ENCODE assay signal across 17 cellular contexts in genomic region chr6:31631209-31631608, GRCh38. TPM values are rescaled to one million over a fixed set of nuclear protein-coding genes. Genes with fewer than 3 reads are reported as not detected.
DNase-seq lines count a peak whose midpoint lies in the region; ATAC-seq and TF ChIP-seq lines count a peak whose summit lies in the region.
"Had no signal": no experiment of that assay in that cellular context is flagged by ENCODE, and none has a peak within 500 bp of the region (broad histone marks: within the 10 kb centered on the region; RNA-seq: fewer than 3 reads in every experiment).

No MANE protein-coding gene starts in this region.

- H3K27me3 ChIP-seq in IMR-90 (ENCODE audit: control insufficient read depth, insufficient read depth, low read length) (no peaks in the 10 kb centered on the region), endodermal cell (ENCODE audit: control insufficient read depth, insufficient read depth, low read length, poor library complexity, severe bottlenecking) (no peaks in the 10 kb centered on the region)

- H3K4me3 ChIP-seq in IMR-90 (ENCODE audit: insufficient read depth, low read depth, low read length) (no peak overlapping the region), endodermal cell (ENCODE audit: low read length) (no peak overlapping the region)

- CTCF ChIA-PET in IMR-90 (lab: Yijun Ruan, JAX): no interaction called here

- H2BK20ac ChIP-seq in IMR-90 (ENCODE audit: low read depth, low read length): no peak overlapping the region

- H2BK120ac ChIP-seq in IMR-90 (ENCODE audit: low read depth, low read length): no peak overlapping the region

- H3K9me3 ChIP-seq in IMR-90 (ENCODE audit: control insufficient read depth, insufficient read depth, low read length) (no peaks in the 10 kb centered on the region), endodermal cell (ENCODE audit: control insufficient read depth, low read length) (no peaks in the 10 kb centered on the region)

- H3K36me3 ChIP-seq in IMR-90 (ENCODE audit: control insufficient read depth, insufficient read depth, low read length): peaks cover 93% of the 10 kb centered on the region
- peaks cover 95% of the 10 kb centered on the region for H3K36me3 ChIP-seq in endodermal cell (ENCODE audit: control insufficient read depth, insufficient read depth, low read length)

- H3K36me3 Mint-ChIP-seq in endodermal cell (ENCODE audit: low read depth): peaks cover 91% of the 10 kb centered on the region
- H3K36me3 Mint-ChIP-seq in stimulated activated naive B cell treated with anti-CD40 and anti-IgM and Interleukin-4, amounts not matched to agents 10 μg/mL and 1 μg/mL and 100 μg/mL, for 72 hours: peaks cover 69 to 82% of the 10 kb centered on the region in 2 donors
- H3K36me3 Mint-ChIP-seq in type B pancreatic cell: peaks cover 38% of the 10 kb centered on the region

- H4K8ac ChIP-seq in IMR-90 (ENCODE audit: low read depth in 2 of 2, low read length in 2 of 2): no peak overlapping the region

- H2AFZ ChIP-seq in IMR-90 (replicated peaks; ENCODE audit: low read length, poor library complexity): no peak overlapping the region

- in situ Hi-C loops in IMR-90 (cut with MboI; ENCODE audit: low sequenced_read_pairs): no loop called here

- WGBS in IMR-90 (ENCODE audit: extremely low coverage in 2 of 2, insufficient read length in 1 of 2), 2 experiments: 97% methylated on average over 5 of the region's 16 CpGs; no CpG with 5 or more reads in 1 of the 2 experiments
- 94 to 96% methylated on average over 9 to 16 of the region's 16 CpGs for WGBS in endodermal cell (ENCODE audit: insufficient coverage in 1 of 2, insufficient read length in 1 of 2), 2 experiments

- no peak for TF ChIP-seq POLR2A in IMR-90 (IDR thresholded peaks at IDR 0.05; ENCODE audit: low read depth, low read length)

- peaks cover 44 to 62% of the 10 kb centered on the region in 2 experiments for H3K79me1 ChIP-seq in IMR-90 (ENCODE audit: low read depth in 1 of 2, low read length in 2 of 2)

- H2AK5ac ChIP-seq in IMR-90 (ENCODE audit: low read depth, low read length): no peak overlapping the region

- DNase-seq in left ventricle myocardium superior: no peak
- DNase-seq in Right ventricle myocardium inferior (ENCODE audit: missing footprints): no peak
- no peak for DNase-seq in IMR-90
- no peak for DNase-seq in endodermal cell
- no peak for DNase-seq in stimulated activated naive B cell treated with anti-CD40 and anti-IgM and Interleukin-4, amounts not matched to agents 10 μg/mL and 1 μg/mL and 100 μg/mL, for 72 hours
- DNase-seq in type B pancreatic cell (ENCODE audit: extremely low spot score, unreplicated experiment): no peak
- DNase-seq in COLO829 (ENCODE audit: low spot score): no peak
- DNase-seq: CD8-positive, alpha-beta T cell; DMS 273 treated with DMSO at 0.1 percent for 48 hours; Kasumi-1; NCI-H1436; NCI-H2081; NCI-H510A treated with DMSO at 0.1 percent for 48 hours had no signal

- no peaks in the 10 kb centered on the region for H3K4me1 Mint-ChIP-seq in endodermal cell
- H3K4me1 Mint-ChIP-seq in stimulated activated naive B cell treated with anti-CD40 and anti-IgM and Interleukin-4, amounts not matched to agents 10 μg/mL and 1 μg/mL and 100 μg/mL, for 72 hours: peaks cover 18 to 46% of the 10 kb centered on the region in 2 donors
- peaks cover 5% of the 10 kb centered on the region for H3K4me1 Mint-ChIP-seq in type B pancreatic cell (ENCODE audit: unreplicated experiment)

- no peak overlapping the region for H4K91ac ChIP-seq in IMR-90 (ENCODE audit: insufficient read depth, low read depth, low read length)

- H3K4ac ChIP-seq in IMR-90 (ENCODE audit: low read depth, low read length): no peak overlapping the region

- no TSS peak for BruUV-seq in IMR-90 (replicated peaks; lab: Mats Ljungman, UMichigan)

- no peak for TF ChIP-seq CTCF in IMR-90 (conservative IDR thresholded peaks at IDR 0.05; ENCODE audit: low read depth, low read length)
- TF ChIP-seq CTCF in endodermal cell (conservative IDR thresholded peaks at IDR 0.05): no peak
- TF ChIP-seq CTCF in type B pancreatic cell (conservative IDR thresholded peaks at IDR 0.05): no peak

- no peaks in the 10 kb centered on the region for H3K9me3 Mint-ChIP-seq in endodermal cell
- no peaks in the 10 kb centered on the region for H3K9me3 Mint-ChIP-seq in stimulated activated naive B cell treated with anti-CD40 and anti-IgM and Interleukin-4, amounts not matched to agents 10 μg/mL and 1 μg/mL and 100 μg/mL, for 72 hours
- H3K9me3 Mint-ChIP-seq in type B pancreatic cell: no peaks in the 10 kb centered on the region
- H3K9me3 Mint-ChIP-seq: CD8-positive, alpha-beta T cell had no signal

- POLR2A ChIA-PET in IMR-90 (lab: Charles Lee; ENCODE audit: unreplicated experiment): no interaction called here

- intact Hi-C loops in left ventricle myocardium superior (cut with micrococcal nuclease) (no loop called here), Right ventricle myocardium inferior (cut with DNase I) (no loop called here), IMR-90 (cut with micrococcal nuclease) (no loop called here)

- no peak overlapping the region for H3K23ac ChIP-seq in IMR-90 (ENCODE audit: low read depth, low read length)

- H3K27ac Mint-ChIP-seq in endodermal cell: peak overlapping the region; percentile 44
- H3K27ac Mint-ChIP-seq in stimulated activated naive B cell treated with anti-CD40 and anti-IgM and Interleukin-4, amounts not matched to agents 10 μg/mL and 1 μg/mL and 100 μg/mL, for 72 hours: peak overlapping the region; percentile 83
- no peak overlapping the region for H3K27ac Mint-ChIP-seq in type B pancreatic cell
- H3K27ac Mint-ChIP-seq: CD8-positive, alpha-beta T cell had no signal

- H3K56ac ChIP-seq in IMR-90 (ENCODE audit: extremely low read depth, insufficient read depth, low read length): no peak overlapping the region

- ATAC-seq in left ventricle myocardium superior (peak; percentile 5), Right ventricle myocardium inferior (no peak), IMR-90 (ENCODE audit: low read depth) (no peak)
- no peak for ATAC-seq in stimulated activated naive B cell treated with anti-CD40 and anti-IgM and Interleukin-4, amounts not matched to agents 10 μg/mL and 1 μg/mL and 100 μg/mL, for 72 hours (replicated peaks)
- ATAC-seq: CD8-positive, alpha-beta T cell had no signal

- H3K27me3 Mint-ChIP-seq in endodermal cell (ENCODE audit: insufficient read depth) (no peaks in the 10 kb centered on the region), type B pancreatic cell (no peaks in the 10 kb centered on the region)
- no peaks in the 10 kb centered on the region for H3K27me3 Mint-ChIP-seq in stimulated activated naive B cell treated with anti-CD40 and anti-IgM and Interleukin-4, amounts not matched to agents 10 μg/mL and 1 μg/mL and 100 μg/mL, for 72 hours

- H4K5ac ChIP-seq in IMR-90 (ENCODE audit: low read depth, low read length): no peak overlapping the region

- H4K20me1 ChIP-seq in IMR-90 (ENCODE audit: insufficient read depth, low read length): peaks cover 27% of the 10 kb centered on the region

- no peak overlapping the region for H2BK15ac ChIP-seq in IMR-90 (ENCODE audit: low read depth, low read length)

- H3K4me1 ChIP-seq in IMR-90 (ENCODE audit: control insufficient read depth, insufficient read depth, low read length) (no peaks in the 10 kb centered on the region), endodermal cell (ENCODE audit: control insufficient read depth, insufficient read depth, low read length) (no peaks in the 10 kb centered on the region)

- H3K4me3 Mint-ChIP-seq in endodermal cell (no peak overlapping the region), type B pancreatic cell (no peak overlapping the region)
- H3K4me3 Mint-ChIP-seq in stimulated activated naive B cell treated with anti-CD40 and anti-IgM and Interleukin-4, amounts not matched to agents 10 μg/mL and 1 μg/mL and 100 μg/mL, for 72 hours: peak overlapping the region in 1 of 2 donors; percentile 38
- H3K4me3 Mint-ChIP-seq: CD8-positive, alpha-beta T cell had no signal

- H2AK9ac ChIP-seq in IMR-90 (replicated peaks; ENCODE audit: low read depth, low read length, poor library complexity): peak overlapping the region; percentile 75

- no peak overlapping the region for H3K4me2 ChIP-seq in IMR-90 (ENCODE audit: low read depth, low read length)

- no peak overlapping the region for H2BK5ac ChIP-seq in IMR-90 (ENCODE audit: low read depth, low read length, poor library complexity, severe bottlenecking)

- no peak overlapping the region for H3K27ac ChIP-seq in IMR-90 (ENCODE audit: insufficient read depth, low read length)
- no peak overlapping the region for H3K27ac ChIP-seq in endodermal cell (ENCODE audit: low read depth, low read length)

- no peak overlapping the region for H3K18ac ChIP-seq in IMR-90 (ENCODE audit: low read depth, low read length)

- H3K9ac ChIP-seq in IMR-90 (ENCODE audit: low read depth, low read length) (no peak overlapping the region), endodermal cell (ENCODE audit: extremely low read depth, low read length, poor library complexity, severe bottlenecking) (no peak overlapping the region)

- H3K9me1 ChIP-seq in IMR-90 (ENCODE audit: insufficient read depth, low read length): no peaks in the 10 kb centered on the region

- no peak overlapping the region for H3K14ac ChIP-seq in IMR-90 (replicated peaks; ENCODE audit: low read depth, low read length)

- TF ChIP-seq RAD21 in IMR-90 (IDR thresholded peaks at IDR 0.05; ENCODE audit: low read length): no peak

- dilution Hi-C loops in IMR-90 (cut with HindIII; ENCODE audit: low sequenced_read_pairs, unreplicated experiment): no loop called here

RNA-seq across cellular contexts. Expression of gene PRRC2A, which starts 10.7 kb away (rescaled TPM):
- total RNA-seq in left ventricle myocardium superior (76.9 TPM), Right ventricle myocardium inferior (82.7 TPM), IMR-90 (2012; rRNA removed) (7.7 and 8.1 TPM in 2 replicates), endodermal cell (100 to 1,000 TPM; 329 to 330 TPM), type B pancreatic cell (ENCODE audit: low replicate concordance) (151 and 235 TPM in 2 replicates)
- polyA plus RNA-seq in IMR-90 (2012; rRNA removed): 88.6 and 101 TPM in 2 replicates
- polyA plus RNA-seq in IMR-90 (2012; cell fraction: cytosol; rRNA removed): 46.8 and 73.0 TPM in 2 replicates
- polyA plus RNA-seq in IMR-90 (2012; cell fraction: nucleus; rRNA removed; ENCODE audit: low replicate concordance): 196 and 327 TPM in 2 replicates
- 299 TPM for polyA plus RNA-seq in endodermal cell (2013, experiment 1 of 2)
- 263 TPM for polyA plus RNA-seq in endodermal cell (2013, experiment 2 of 2)

RNA-seq across cellular contexts. Expression of gene AIF1, which starts 16.2 kb away (rescaled TPM):
- 15.5 TPM for total RNA-seq in left ventricle myocardium superior
- 22.1 TPM for total RNA-seq in Right ventricle myocardium inferior
- not detected in 2 replicates for total RNA-seq in IMR-90 (2012; rRNA removed)
- not detected in 2 replicates for polyA plus RNA-seq in IMR-90 (2012; rRNA removed)
- not detected in 2 replicates for polyA plus RNA-seq in IMR-90 (2012; cell fraction: cytosol; rRNA removed)
- not detected in 2 replicates for polyA plus RNA-seq in IMR-90 (2012; cell fraction: nucleus; rRNA removed; ENCODE audit: low replicate concordance)
- 1 to 10 TPM in 1 of 2 donors, under 1 TPM in 1; 0.70 to 1.7 TPM for total RNA-seq in endodermal cell
- 1.2 TPM for polyA plus RNA-seq in endodermal cell (2013, experiment 1 of 2)
- polyA plus RNA-seq in endodermal cell (2013, experiment 2 of 2): 0.66 TPM
- total RNA-seq in type B pancreatic cell (ENCODE audit: low replicate concordance): 0.59 and 3.8 TPM in 2 replicates
- total RNA-seq: Daoy, H4 had no signal
- polyA plus RNA-seq: AG04450, BJ had no signal

RNA-seq across cellular contexts. Expression of gene BAG6, which starts 21.3 kb away (rescaled TPM):
- total RNA-seq in left ventricle myocardium superior: 283 TPM
- 260 TPM for total RNA-seq in Right ventricle myocardium inferior
- 40.7 and 41.4 TPM in 2 replicates for total RNA-seq in IMR-90 (2012; rRNA removed)
- polyA plus RNA-seq in IMR-90 (2012; rRNA removed): 134 and 151 TPM in 2 replicates
- polyA plus RNA-seq in IMR-90 (2012; cell fraction: cytosol; rRNA removed): 103 and 139 TPM in 2 replicates
- 262 and 478 TPM in 2 replicates for polyA plus RNA-seq in IMR-90 (2012; cell fraction: nucleus; rRNA removed; ENCODE audit: low replicate concordance)
- 100 to 1,000 TPM; 413 to 428 TPM for total RNA-seq in endodermal cell
- 320 TPM for polyA plus RNA-seq in endodermal cell (2013, experiment 1 of 2)
- polyA plus RNA-seq in endodermal cell (2013, experiment 2 of 2): 283 TPM
- total RNA-seq in type B pancreatic cell (ENCODE audit: low replicate concordance): 334 and 378 TPM in 2 replicates

RNA-seq across cellular contexts. Expression of gene APOM, which starts 24.5 kb away (rescaled TPM):
- total RNA-seq in left ventricle myocardium superior (2.4 TPM), Right ventricle myocardium inferior (0.87 TPM), IMR-90 (2012; rRNA removed) (0.83 and 1.4 TPM in 2 replicates), endodermal cell (1 to 10 TPM; 1.6 to 3.2 TPM), type B pancreatic cell (ENCODE audit: low replicate concordance) (11.2 and 20.9 TPM in 2 replicates)
- polyA plus RNA-seq in IMR-90 (2012; rRNA removed): 3.5 and 3.8 TPM in 2 replicates
- polyA plus RNA-seq in IMR-90 (2012; cell fraction: cytosol; rRNA removed): 2.7 and 4.5 TPM in 2 replicates
- 1.7 and 3.3 TPM in 2 replicates for polyA plus RNA-seq in IMR-90 (2012; cell fraction: nucleus; rRNA removed; ENCODE audit: low replicate concordance)
- 6.1 TPM for polyA plus RNA-seq in endodermal cell (2013, experiment 1 of 2)
- 6.9 TPM for polyA plus RNA-seq in endodermal cell (2013, experiment 2 of 2)

RNA-seq across cellular contexts. Expression of gene C6orf47, which starts 29.4 kb away (rescaled TPM):
- total RNA-seq in left ventricle myocardium superior: 18.6 TPM
- total RNA-seq in Right ventricle myocardium inferior: 17.0 TPM
- 13.1 and 14.2 TPM in 2 replicates for total RNA-seq in IMR-90 (2012; rRNA removed)
- 8.9 and 9.0 TPM in 2 replicates for polyA plus RNA-seq in IMR-90 (2012; rRNA removed)
- polyA plus RNA-seq in IMR-90 (2012; cell fraction: cytosol; rRNA removed): 10.0 and 11.7 TPM in 2 replicates
- 4.0 and 4.1 TPM in 2 replicates for polyA plus RNA-seq in IMR-90 (2012; cell fraction: nucleus; rRNA removed; ENCODE audit: low replicate concordance)
- total RNA-seq in endodermal cell: 10 to 100 TPM; 14.0 to 14.9 TPM
- 9.6 TPM for polyA plus RNA-seq in endodermal cell (2013, experiment 1 of 2)
- 9.5 TPM for polyA plus RNA-seq in endodermal cell (2013, experiment 2 of 2)
- 22.3 and 28.1 TPM in 2 replicates for total RNA-seq in type B pancreatic cell (ENCODE audit: low replicate concordance)
